9 cellular contexts compared by ENCODE assay signal in genomic region chr2:60756097-60757087, GRCh38. TPM values are rescaled to one million over a fixed set of nuclear protein-coding genes. Genes with fewer than 3 reads are reported as not detected.
DNase-seq lines count a peak whose midpoint lies in the region; ATAC-seq, FAIRE-seq and TF ChIP-seq lines count a peak whose summit lies in the region.
"Had no signal": no experiment of that assay in that cellular context is flagged by ENCODE, and none has a peak within 500 bp of the region (broad histone marks: within the 10 kb centered on the region; RNA-seq: fewer than 3 reads in every experiment).

TSS of gene PAPOLG (plus strand) at chr2:60756268. CDS start at chr2:60756479, 211 bp downstream.

- DNase-seq in AG09319 (ENCODE audit: extremely low read depth, low read depth), result peak; percentile 69
- DNase-seq in NCI-H446 treated with DMSO at 0.1 percent for 48 hours (lab: John Stamatoyannopoulos, UW), result peak; percentile 82
- peak; percentile 39 to 67 for DNase-seq in cerebellar nuclear complex (lab: John Stamatoyannopoulos, UW)
- peak; percentile 98 for DNase-seq in kidney
- peak; percentile 100 for DNase-seq in stimulated activated CD4-positive, alpha-beta T cell treated with anti-CD3 and anti-CD28 coated beads, Interleukin-15, amount 100 ng/mL, for 24 hours

- peak; percentile 98 for ATAC-seq in GM19035 (IDR thresholded peaks at IDR 0.05; ENCODE audit: unreplicated experiment)
- peak; percentile 99 for ATAC-seq in HG03354 (IDR thresholded peaks at IDR 0.05; ENCODE audit: poor library complexity, severe bottlenecking, unreplicated experiment)
- ATAC-seq in activated CD4-positive, CD25-positive, alpha-beta regulatory T cell treated with anti-CD3 and anti-CD28 coated beads, Interleukin-2, amount 50 U/mL, for 24 hours, result peak; percentile 99

- FAIRE-seq in kidney (lab: Jason Lieb, UNC), result peak; percentile 78
- FAIRE-seq: colon had no signal

- peaks cover 7% of the 10 kb centered on the region in 2 donors for H3K4me1 ChIP-seq in kidney (ENCODE audit: control insufficient read depth in 1 of 2, insufficient read depth in 1 of 2, low read depth in 1 of 2, low read length in 2 of 2)

- H3K9me3 ChIP-seq in kidney (ENCODE audit: control insufficient read depth in 1 of 2, low read length in 2 of 2), result no peaks in the 10 kb centered on the region

- peak within 1 kb of the TSS; percentile 91 to 93 for H3K27ac ChIP-seq in kidney (ENCODE audit: low read depth in 2 of 2, low read length in 2 of 2)

- H3K4me3 ChIP-seq in kidney (ENCODE audit: low read length in 2 of 2), result peak within 1 kb of the TSS; percentile 97 to 99

- peak within 1 kb of the TSS; percentile 88 to 90 for H3K9ac ChIP-seq in kidney (ENCODE audit: low read length in 2 of 2)

- peaks cover 4 to 10% of the 10 kb centered on the region in 2 donors for H3K36me3 ChIP-seq in kidney (ENCODE audit: control insufficient read depth in 1 of 2, insufficient read depth in 2 of 2, low read length in 2 of 2)

- TF ChIP-seq CTCF in AG09319 (IDR thresholded peaks at IDR 0.05; ENCODE audit: low read depth, low read length) (no peak), kidney (IDR thresholded peaks at IDR 0.05; ENCODE audit: borderline replicate concordance, extremely low read depth, insufficient read depth) (no peak)

- intact Hi-C loops in kidney (cut with DNase I), result no loop called here

RNA-seq across cellular contexts. Expression of gene PAPOLG, which starts in this region (rescaled TPM):
- total RNA-seq in kidney, result 12.2 TPM
- 3.0 TPM for polyA plus RNA-seq in kidney (ENCODE audit: insufficient read depth, low read depth, low replicate concordance)

Comparison
In these comparisons a context has a peak if more than half of its experiments do, and no peak if none do; other contexts are left out.
1. Peak in every context shown above with its lines: DNase-seq, ATAC-seq, H3K4me3 ChIP-seq and H3K27ac ChIP-seq.